11 cellular contexts compared by ENCODE assay signal in genomic region chr1:118984086-118984989, GRCh38. TPM values are rescaled to one million over a fixed set of nuclear protein-coding genes. Genes with fewer than 3 reads are reported as not detected.
DNase-seq lines count a peak whose midpoint lies in the region; ATAC-seq and TF ChIP-seq lines count a peak whose summit lies in the region.
"Had no signal": no experiment of that assay in that cellular context is flagged by ENCODE, and none has a peak within 500 bp of the region (broad histone marks: within the 10 kb centered on the region; RNA-seq: fewer than 3 reads in every experiment).

No MANE protein-coding gene starts in this region.

- POLR2A ChIA-PET in RWPE1 (lab: Yijun Ruan, JAX; ENCODE audit: low non-redundant PET), result no interaction called here

- H4K20me1 ChIP-seq in H9 (ENCODE audit: control insufficient read depth, insufficient read depth, insufficient read length) (no peaks in the 10 kb centered on the region), fibroblast of lung (ENCODE audit: control insufficient read depth, extremely low read depth, insufficient read depth, low read length) (no peaks in the 10 kb centered on the region)

- H3K79me1 ChIP-seq in H9 (ENCODE audit: insufficient read depth, low read depth, low read length, poor library complexity, severe bottlenecking), result no peaks in the 10 kb centered on the region

- H2BK20ac ChIP-seq in H9 (ENCODE audit: low read depth, low read length, poor library complexity, severe bottlenecking), result no peak overlapping the region

- H3K27me3 ChIP-seq in H9 (ENCODE audit: insufficient read depth, low read length) (peaks cover 90% of the 10 kb centered on the region), fibroblast of lung (ENCODE audit: control insufficient read depth, insufficient read depth, low read length) (peaks cover 82% of the 10 kb centered on the region)

- DNase-seq in CD14-positive monocyte (ENCODE audit: low spot score), result no peak
- DNase-seq in H9, result peak; percentile 86
- DNase-seq in fibroblast of lung (ENCODE audit: low read depth in 2 of 2), result peak in 1 of 2 donors; percentile 49
- no peak for DNase-seq in osteocyte (ENCODE audit: extremely low spot score, unreplicated experiment)
- DNase-seq in stimulated activated naive CD4-positive, alpha-beta T cell (lab: John Stamatoyannopoulos, UW), result no peak
- DNase-seq in RWPE1 (ENCODE audit: low spot score), result no peak
- no peak for DNase-seq in caudate nucleus (lab: John Stamatoyannopoulos, UW)
- DNase-seq: GDM1, NCI-H1105 treated with DMSO at 0.1 percent for 48 hours had no signal

- no peak overlapping the region for H2BK15ac ChIP-seq in H9 (ENCODE audit: low read depth, low read length)

- H4K91ac ChIP-seq in H9 (ENCODE audit: insufficient read length, low read depth, low read length), result no peak overlapping the region

- no peak overlapping the region for H2AK5ac ChIP-seq in H9 (ENCODE audit: insufficient read length, low read length)

- no peak overlapping the region for H3K9ac ChIP-seq in H9 (ENCODE audit: extremely low read depth, insufficient read length, low read length)
- H3K9ac ChIP-seq in fibroblast of lung (ENCODE audit: insufficient read depth, low read length), result no peak overlapping the region

- H3K4me3 Mint-ChIP-seq in CD14-positive monocyte, result peak overlapping the region; percentile 71 to 88
- peak overlapping the region; percentile 25 to 85; a peak in 4 of 5 replicates for H3K4me3 Mint-ChIP-seq in H9
- H3K4me3 Mint-ChIP-seq in osteocyte (ENCODE audit: unreplicated experiment), result peak overlapping the region; percentile 52

- no peaks in the 10 kb centered on the region for H3K9me3 ChIP-seq in H9 (ENCODE audit: control insufficient read depth, low read depth, low read length)
- H3K9me3 ChIP-seq in fibroblast of lung (ENCODE audit: control insufficient read depth, insufficient read depth, low read depth, low read length), result no peaks in the 10 kb centered on the region

- TF ChIP-seq CTCF in CD14-positive monocyte (IDR thresholded peaks at IDR 0.05) (no peak), H9 (conservative IDR thresholded peaks at IDR 0.05) (peak; percentile 30; the same call in 2 of the 3 replicates), fibroblast of lung (conservative IDR thresholded peaks at IDR 0.05 in 1 of 2, IDR thresholded peaks at IDR 0.05 in 1 of 2; ENCODE audit: low read depth in 1 of 2, low read length in 2 of 2) (no peak), osteocyte (IDR thresholded peaks at IDR 0.05) (no peak), RWPE1 (conservative IDR thresholded peaks at IDR 0.05; ENCODE audit: low read depth) (no peak)

- no peak overlapping the region for H2BK120ac ChIP-seq in H9 (ENCODE audit: low read depth, low read length, poor library complexity, severe bottlenecking)

- no peak for ATAC-seq in HG02798 (IDR thresholded peaks at IDR 0.05; ENCODE audit: poor library complexity, unreplicated experiment)

- no peak overlapping the region for H3K56ac ChIP-seq in H9 (ENCODE audit: insufficient read length, low read depth, low read length)

- H3K9me3 Mint-ChIP-seq in CD14-positive monocyte (peaks cover 4 to 65% (median 47%) of the 10 kb centered on the region in 7 donors), H9 (peaks cover 2 to 19% of the 10 kb centered on the region in 2 experiments), osteocyte (ENCODE audit: unreplicated experiment) (no peaks in the 10 kb centered on the region)

- H3K4me1 Mint-ChIP-seq in CD14-positive monocyte (peaks cover 50% of the 10 kb centered on the region), H9 (peaks cover 54 to 68% of the 10 kb centered on the region in 2 experiments), osteocyte (ENCODE audit: unreplicated experiment) (peaks cover 44% of the 10 kb centered on the region)

- WGBS in H9 (ENCODE audit: extremely low coverage, insufficient read length, low lambda C conversion rate), result no CpG with 5 or more reads among the region's 58 CpGs

- H3K4me3 ChIP-seq in fibroblast of lung (replicated peaks in 1 of 4; ENCODE audit: control extremely low read depth in 1 of 4, insufficient read depth in 1 of 4, low read depth in 3 of 4, low read length in 4 of 4), result peak overlapping the region in 2 of 4 experiments; percentile 21 to 23

- H2BK5ac ChIP-seq in H9 (ENCODE audit: insufficient read length, low read length), result no peak overlapping the region

- H3K23ac ChIP-seq in H9 (ENCODE audit: insufficient read length, low read depth, low read length), result no peak overlapping the region

- H3K4me2 ChIP-seq in H9 (ENCODE audit: insufficient read depth, insufficient read length, low read length) (peak overlapping the region; percentile 52), fibroblast of lung (ENCODE audit: extremely low read depth, insufficient read depth, low read length) (peak overlapping the region; percentile 4)

- H2BK12ac ChIP-seq in H9 (ENCODE audit: insufficient read length, low read depth, low read length), result no peak overlapping the region

- CTCF ChIA-PET in RWPE1 (lab: Yijun Ruan, JAX), result no interaction called here

- no peak overlapping the region for H3T11ph ChIP-seq in H9 (ENCODE audit: low read length)

- no peak overlapping the region for H3K4ac ChIP-seq in H9 (ENCODE audit: low read depth, low read length)

- peaks cover 9 to 36% of the 10 kb centered on the region in 2 donors for H3K36me3 Mint-ChIP-seq in CD14-positive monocyte
- no peaks in the 10 kb centered on the region; a peak in 1 of 7 replicates for H3K36me3 Mint-ChIP-seq in H9 (ENCODE audit: insufficient read depth in 1 of 3, low read depth in 3 of 3)
- H3K36me3 Mint-ChIP-seq in osteocyte (ENCODE audit: unreplicated experiment), result peaks cover 10% of the 10 kb centered on the region

- no peaks in the 10 kb centered on the region for H3K36me3 ChIP-seq in fibroblast of lung (ENCODE audit: control insufficient read depth, insufficient read depth, low read length)

- H3K27ac ChIP-seq in H9 (ENCODE audit: insufficient read length, low read depth, low read length), result no peak overlapping the region
- no peak overlapping the region for H3K27ac ChIP-seq in fibroblast of lung (ENCODE audit: insufficient read depth, low read length)
- H3K27ac ChIP-seq in RWPE1, result no peak overlapping the region
- H3K27ac ChIP-seq in caudate nucleus (ENCODE audit: low read depth, low read length), result no peak overlapping the region

- no peak overlapping the region for H4K5ac ChIP-seq in H9 (ENCODE audit: insufficient read length, low read depth, low read length)

- H3K27me3 Mint-ChIP-seq in CD14-positive monocyte (ENCODE audit: low read depth in 3 of 3) (peaks cover 97 to 98% (median 97%) of the 10 kb centered on the region in 3 donors), H9 (ENCODE audit: low read depth) (peaks cover 100% of the 10 kb centered on the region), osteocyte (ENCODE audit: unreplicated experiment) (peaks cover 79% of the 10 kb centered on the region)

- no peaks in the 10 kb centered on the region for H3K79me2 ChIP-seq in H9 (ENCODE audit: insufficient read depth, low read length)
- H3K79me2 ChIP-seq in fibroblast of lung (ENCODE audit: control insufficient read depth, insufficient read depth, low read length), result no peaks in the 10 kb centered on the region

- H3K14ac ChIP-seq in H9 (ENCODE audit: insufficient read depth, low read length), result no peak overlapping the region

- no peak overlapping the region for H4K8ac ChIP-seq in H9 (replicated peaks; ENCODE audit: insufficient read length, low read depth, low read length)

- H2AFZ ChIP-seq in H9 (ENCODE audit: low read length), result no peak overlapping the region
- no peak overlapping the region for H2AFZ ChIP-seq in fibroblast of lung (ENCODE audit: low read length)

- intact Hi-C loops in CD14-positive monocyte (cut with micrococcal nuclease), result no loop called here

- H3K27ac Mint-ChIP-seq in CD14-positive monocyte, result no peak overlapping the region
- H3K27ac Mint-ChIP-seq in H9, result no peak overlapping the region
- H3K27ac Mint-ChIP-seq in osteocyte (ENCODE audit: unreplicated experiment), result peak overlapping the region; percentile 79

- H3K4me1 ChIP-seq in H9 (ENCODE audit: insufficient read depth, low read length) (peaks cover 6% of the 10 kb centered on the region), fibroblast of lung (ENCODE audit: control insufficient read depth, extremely low read depth, insufficient read depth, low read length) (no peaks in the 10 kb centered on the region)

- H3K18ac ChIP-seq in H9 (ENCODE audit: insufficient read length, low read depth, low read length), result no peak overlapping the region

- H3K23me2 ChIP-seq in H9 (ENCODE audit: insufficient read length, low read depth, low read length, poor library complexity, severe bottlenecking), result peaks cover 22% of the 10 kb centered on the region

RNA-seq across cellular contexts. Expression of gene TBX15, which starts 3.8 kb away (rescaled TPM):
- not detected for polyA plus RNA-seq in CD14-positive monocyte
- 0.07 TPM in 1 of 2 replicates, not detected in the other for total RNA-seq in H9 (2021)
- total RNA-seq in fibroblast of lung, result 0.26 and 0.99 TPM in 2 replicates
- 0.30 and 0.50 TPM in 2 replicates for polyA plus RNA-seq in fibroblast of lung
- polyA plus RNA-seq in fibroblast of lung (2012), result 0.21 and 0.27 TPM in 2 replicates
- polyA minus RNA-seq in fibroblast of lung (ENCODE audit: low replicate concordance), result 0.19 TPM in 1 of 2 replicates, not detected in the other
- 3.1 and 4.3 TPM in 2 replicates for total RNA-seq in osteocyte
- total RNA-seq: T-helper 2 cell treated with Interferon-gamma antibody and Interleukin-4, amounts not matched to agents 100 ng/mL and 5 ng/mL, for 36 hours had no signal
